11 cellular contexts compared by ENCODE assay signal in the genomic region with DNA sequence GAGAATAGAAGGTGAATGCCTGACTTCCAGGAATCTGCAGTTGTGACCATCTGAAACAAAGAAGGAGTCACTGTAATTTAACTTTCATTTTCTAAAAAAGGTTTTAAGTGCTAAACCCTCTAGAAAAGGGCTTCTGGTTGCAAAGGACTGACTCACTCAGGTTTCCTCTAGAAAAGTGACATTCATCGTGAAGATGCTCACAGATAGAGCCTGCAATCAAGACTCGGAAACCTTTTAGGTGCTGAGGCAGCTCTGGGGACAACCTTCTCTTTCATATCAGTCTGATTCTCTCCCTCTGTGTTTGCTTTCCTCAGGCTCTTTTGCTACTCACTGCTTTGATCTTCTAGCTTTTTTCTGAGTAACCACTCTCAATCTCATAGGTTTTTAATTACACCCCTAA.
"Had no signal": no experiment of that assay in that cellular context is flagged by ENCODE, and none has a peak within 500 bp of the region (broad histone marks: within the 10 kb centered on the region; RNA-seq: fewer than 3 reads in every experiment).

No MANE protein-coding gene starts in this region.

- H3K27ac ChIP-seq: esophagus muscularis mucosa, thyroid gland had no signal

- H3K4me3 ChIP-seq: esophagus muscularis mucosa, lung, thyroid gland had no signal

- H3K27me3 ChIP-seq: esophagus muscularis mucosa, thyroid gland had no signal

- H3K27ac Mint-ChIP-seq: T-helper 1 cell treated with Interleukin-12 subunit alpha and Interleukin-12 subunit beta and Interleukin-4 antibody, amounts not matched to agents 30 μg/mL and 1 μg/mL, for 36 hours; WTC11 had no signal

- ATAC-seq: left colon, right cardiac atrium, WTC11 had no signal

- H3K9me3 Mint-ChIP-seq: T-helper 1 cell treated with Interleukin-12 subunit alpha and Interleukin-12 subunit beta and Interleukin-4 antibody, amounts not matched to agents 30 μg/mL and 1 μg/mL, for 36 hours; WTC11 had no signal

- H3K36me3 ChIP-seq: esophagus muscularis mucosa, thyroid gland had no signal

- H3K4me3 Mint-ChIP-seq: T-helper 1 cell treated with Interleukin-12 subunit alpha and Interleukin-12 subunit beta and Interleukin-4 antibody, amounts not matched to agents 30 μg/mL and 1 μg/mL, for 36 hours; WTC11 had no signal

- H3K36me3 Mint-ChIP-seq: WTC11 had no signal

- DNase-seq: glutamatergic neuron, left colon, midbrain, right cardiac atrium, SHP77 treated with DMSO at 0.1 percent for 48 hours, small intestine, thyroid gland had no signal
